In the genomic region with DNA sequence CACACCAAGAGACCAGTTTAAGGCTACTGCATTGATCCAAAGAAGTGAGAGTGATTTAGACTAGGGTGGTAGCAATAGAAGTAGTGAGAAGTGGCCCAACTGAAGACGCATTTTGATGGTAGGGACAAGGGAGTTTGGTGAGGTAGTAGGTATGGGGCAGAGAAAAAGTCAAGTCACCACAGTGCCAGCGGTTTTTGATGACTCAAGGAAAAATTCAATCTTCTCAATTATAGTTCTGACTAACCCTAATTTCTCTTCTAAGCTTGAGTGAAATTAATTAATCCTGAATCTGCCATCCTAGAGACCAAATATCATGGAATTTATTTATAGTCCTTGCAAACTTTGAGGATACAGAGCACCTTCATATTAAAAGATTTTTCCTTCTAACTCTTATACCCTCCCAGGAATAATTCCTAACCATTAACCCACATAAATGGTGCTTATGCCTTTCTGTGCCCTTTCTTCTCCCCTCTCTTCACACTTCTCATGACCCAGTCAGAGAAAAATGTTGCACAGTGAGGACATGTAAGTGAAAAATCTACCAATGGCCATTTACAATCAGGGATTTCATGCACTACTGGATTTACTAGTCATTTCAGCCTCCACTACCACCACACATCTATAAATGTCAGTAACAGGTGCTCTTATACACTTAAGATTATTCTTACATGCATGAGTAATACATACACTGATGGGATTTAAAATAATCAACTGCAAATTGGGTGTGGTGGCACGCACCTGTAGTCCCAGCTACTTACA, we compare ENCODE assay signal across 15 cellular contexts.
"Had no signal": no experiment of that assay in that cellular context is flagged by ENCODE, and none has a peak within 500 bp of the region (broad histone marks: within the 10 kb centered on the region; RNA-seq: fewer than 3 reads in every experiment).

No MANE protein-coding gene starts in this region.

- H3K27ac Mint-ChIP-seq: activated naive CD4-positive, alpha-beta T cell treated with anti-CD3 and anti-CD28 coated beads, Interleukin-2, amount 10 ng/mL, durations not matched to agents 7 days and 5 days; activated T-helper 2 cell treated with anti-CD3 and anti-CD28 coated beads, Interferon-gamma antibody, Interleukin-2, Interleukin-4, amounts not matched to agents 10 μg/mL and 5 μg/mL and 100 μg/mL, durations not matched to agents 14 hours and 24 hours and 36 hours; stimulated activated naive CD8-positive, alpha-beta T cell treated with anti-CD3 and anti-CD28 coated beads, Interleukin-15, amount 100 ng/mL, for 72 hours had no signal

- H3K36me3 ChIP-seq: adrenal gland, gastrocnemius medialis, thoracic aorta had no signal

- H3K4me3 Mint-ChIP-seq: activated naive CD4-positive, alpha-beta T cell treated with anti-CD3 and anti-CD28 coated beads, Interleukin-2, amount 10 ng/mL, durations not matched to agents 7 days and 5 days; nephron progenitor cell; stimulated activated naive CD8-positive, alpha-beta T cell treated with anti-CD3 and anti-CD28 coated beads, Interleukin-15, amount 100 ng/mL, for 72 hours had no signal

- H3K27me3 Mint-ChIP-seq: activated naive CD4-positive, alpha-beta T cell treated with anti-CD3 and anti-CD28 coated beads, Interleukin-2, amount 10 ng/mL, durations not matched to agents 7 days and 5 days; stimulated activated naive CD8-positive, alpha-beta T cell treated with anti-CD3 and anti-CD28 coated beads, Interleukin-15, amount 100 ng/mL, for 72 hours had no signal

- H3K4me3 ChIP-seq: adrenal gland, coronary artery, gastrocnemius medialis, thoracic aorta had no signal

- ATAC-seq: gastrocnemius medialis; left ventricle myocardium superior; stimulated activated naive CD8-positive, alpha-beta T cell treated with anti-CD3 and anti-CD28 coated beads, Interleukin-15, amount 100 ng/mL, for 72 hours had no signal

- H3K4me1 Mint-ChIP-seq: activated naive CD4-positive, alpha-beta T cell treated with anti-CD3 and anti-CD28 coated beads, Interleukin-2, amount 10 ng/mL, durations not matched to agents 7 days and 5 days; nephron progenitor cell; stimulated activated naive CD8-positive, alpha-beta T cell treated with anti-CD3 and anti-CD28 coated beads, Interleukin-15, amount 100 ng/mL, for 72 hours had no signal

- H3K27ac ChIP-seq: adrenal gland, coronary artery, gastrocnemius medialis, thoracic aorta had no signal

- H3K9me3 Mint-ChIP-seq: activated naive CD4-positive, alpha-beta T cell treated with anti-CD3 and anti-CD28 coated beads, Interleukin-2, amount 10 ng/mL, durations not matched to agents 7 days and 5 days; activated T-helper 2 cell treated with anti-CD3 and anti-CD28 coated beads, Interferon-gamma antibody, Interleukin-2, Interleukin-4, amounts not matched to agents 10 μg/mL and 5 μg/mL and 100 μg/mL, durations not matched to agents 14 hours and 24 hours and 36 hours had no signal

- DNase-seq: activated CD4-positive, alpha-beta T cell treated with anti-CD3 and anti-CD28 coated beads, Interleukin-2, amount 50 U/mL, for 1 hour; activated CD4-positive, CD25-positive, alpha-beta regulatory T cell; activated naive CD4-positive, alpha-beta T cell treated with anti-CD3 and anti-CD28 coated beads, Interleukin-2, amount 10 ng/mL, durations not matched to agents 7 days and 5 days; adrenal gland; central memory CD4-positive, alpha-beta T cell; effector CD4-positive, alpha-beta T cell; gastrocnemius medialis; left ventricle myocardium superior; mesenchymal stem cell; nephron progenitor cell; stimulated activated CD4-positive, alpha-beta T cell treated with anti-CD3 and anti-CD28 coated beads, Interleukin-4, amount 100 ng/mL, for 24 hours; stimulated activated naive CD8-positive, alpha-beta T cell treated with anti-CD3 and anti-CD28 coated beads, Interleukin-15, amount 100 ng/mL, for 72 hours had no signal

- H3K36me3 Mint-ChIP-seq: activated naive CD4-positive, alpha-beta T cell treated with anti-CD3 and anti-CD28 coated beads, Interleukin-2, amount 10 ng/mL, durations not matched to agents 7 days and 5 days had no signal

- H3K27me3 ChIP-seq: adrenal gland, gastrocnemius medialis had no signal

- H3K9me3 ChIP-seq: adrenal gland, gastrocnemius medialis, thoracic aorta had no signal
